Comparison of ENCODE assay signal across 15 cellular contexts in genomic region chr11:29317669-29318068, GRCh38.
"Had no signal": no experiment of that assay in that cellular context is flagged by ENCODE, and none has a peak within 500 bp of the region (broad histone marks: within the 10 kb centered on the region; RNA-seq: fewer than 3 reads in every experiment).

No MANE protein-coding gene starts in this region.

- H3K27ac Mint-ChIP-seq: activated T-helper 17 cell treated with anti-CD3 and anti-CD28 coated beads, Interleukin-2, amount 50 U/mL, for 72 hours; brain; dendritic cell treated with granulocyte-macrophage colony-stimulating factor and Interleukin-4, amounts not matched to agents 40 ng/mL and 50 ng/mL, for 4 days; naive thymus-derived CD4-positive, alpha-beta T cell; stimulated activated memory B cell treated with anti-CD40 and anti-IgM and Interleukin-4, amounts not matched to agents 10 μg/mL and 1 μg/mL and 100 μg/mL, for 72 hours had no signal

- H3K4me1 Mint-ChIP-seq: activated T-helper 17 cell treated with anti-CD3 and anti-CD28 coated beads, Interleukin-2, amount 50 U/mL, for 72 hours; brain; naive thymus-derived CD4-positive, alpha-beta T cell; stimulated activated memory B cell treated with anti-CD40 and anti-IgM and Interleukin-4, amounts not matched to agents 10 μg/mL and 1 μg/mL and 100 μg/mL, for 72 hours had no signal

- H3K4me2 ChIP-seq: hepatocyte had no signal

- H3K4me3 Mint-ChIP-seq: activated T-helper 17 cell treated with anti-CD3 and anti-CD28 coated beads, Interleukin-2, amount 50 U/mL, for 72 hours; brain; dendritic cell treated with granulocyte-macrophage colony-stimulating factor and Interleukin-4, amounts not matched to agents 40 ng/mL and 50 ng/mL, for 4 days; naive thymus-derived CD4-positive, alpha-beta T cell; stimulated activated memory B cell treated with anti-CD40 and anti-IgM and Interleukin-4, amounts not matched to agents 10 μg/mL and 1 μg/mL and 100 μg/mL, for 72 hours had no signal

- H3K4me3 ChIP-seq: hepatocyte, left lung, tibial artery, uterus had no signal

- H3K36me3 Mint-ChIP-seq: brain; naive thymus-derived CD4-positive, alpha-beta T cell; stimulated activated memory B cell treated with anti-CD40 and anti-IgM and Interleukin-4, amounts not matched to agents 10 μg/mL and 1 μg/mL and 100 μg/mL, for 72 hours had no signal

- H3K36me3 ChIP-seq: left lung, tibial artery, uterus had no signal

- H3K27me3 ChIP-seq: hepatocyte, left lung, tibial artery, uterus had no signal

- ATAC-seq: activated T-helper 17 cell treated with anti-CD3 and anti-CD28 coated beads, Interleukin-2, amount 50 U/mL, for 72 hours; left lung; naive thymus-derived CD4-positive, alpha-beta T cell; stimulated activated memory B cell treated with anti-CD40 and anti-IgM and Interleukin-4, amounts not matched to agents 10 μg/mL and 1 μg/mL and 100 μg/mL, for 72 hours had no signal

- H3K4me1 ChIP-seq: left lung, uterus had no signal

- H3K9me3 ChIP-seq: left lung, tibial artery, uterus had no signal

- H3K9me3 Mint-ChIP-seq: brain; dendritic cell treated with granulocyte-macrophage colony-stimulating factor and Interleukin-4, amounts not matched to agents 40 ng/mL and 50 ng/mL, for 4 days; stimulated activated memory B cell treated with anti-CD40 and anti-IgM and Interleukin-4, amounts not matched to agents 10 μg/mL and 1 μg/mL and 100 μg/mL, for 72 hours had no signal

- DNase-seq: activated CD4-positive, alpha-beta T cell treated with anti-CD3 and anti-CD28 coated beads for 1 hour; activated CD4-positive, alpha-beta T cell treated with anti-CD3 and anti-CD28 coated beads, Interleukin-2, amount 50 U/mL, for 48 hours; activated naive CD4-positive, alpha-beta T cell treated with Interleukin-2 at 50 U/mL for 16 hours; effector memory CD4-positive, alpha-beta T cell; left lung; naive thymus-derived CD4-positive, alpha-beta T cell; T-helper 1 cell; T1000; tibial artery; uterus had no signal

- H3K27ac ChIP-seq: hepatocyte, left lung, tibial artery, uterus had no signal
